Comparison of ENCODE assay signal across 20 cellular contexts in genomic region chr3:123765475-123766166, GRCh38.
DNase-seq lines count a peak whose midpoint lies in the region; ATAC-seq and TF ChIP-seq lines count a peak whose summit lies in the region.
"Had no signal": no experiment of that assay in that cellular context is flagged by ENCODE, and none has a peak within 500 bp of the region (broad histone marks: within the 10 kb centered on the region; RNA-seq: fewer than 3 reads in every experiment).

No MANE protein-coding gene starts in this region.

- no peaks in the 10 kb centered on the region for H3K27me3 ChIP-seq in ascending aorta
- H3K27me3 ChIP-seq: BE2C, upper lobe of left lung had no signal

- no peak for TF ChIP-seq CTCF in ascending aorta (IDR thresholded peaks at IDR 0.05)
- TF ChIP-seq CTCF in mucosa of descending colon (IDR thresholded peaks at IDR 0.05), result no peak
- TF ChIP-seq CTCF in endothelial cell (IDR thresholded peaks at IDR 0.05; ENCODE audit: unreplicated experiment), result no peak

- DNase-seq in ascending aorta (ENCODE audit: low spot score in 2 of 2) (no peak), mucosa of descending colon (no peak), SK-N-DZ (ENCODE audit: low spot score) (no peak), DMS153 (lab: John Stamatoyannopoulos, UW) (no peak), endothelial cell (ENCODE audit: low spot score) (no peak)
- DNase-seq: activated CD4-positive, alpha-beta T cell treated with anti-CD3 and anti-CD28 coated beads for 1 hour; activated naive CD8-positive, alpha-beta T cell treated with anti-CD3 and anti-CD28 coated beads, Interleukin-2, amount 10 ng/mL, durations not matched to agents 7 days and 5 days; BE2C; erythroblast; H7; hippocampal formation; NCI-H1048; NCI-H2171 treated with DMSO at 0.1 percent for 48 hours; SW 1271 had no signal

- H3K9me3 ChIP-seq in ascending aorta, result no peaks in the 10 kb centered on the region
- no peaks in the 10 kb centered on the region for H3K9me3 ChIP-seq in mucosa of descending colon
- H3K9me3 ChIP-seq: BE2C, upper lobe of left lung had no signal

- peak overlapping the region; percentile 91 for H3K27ac ChIP-seq in ascending aorta

- H3K4me3 ChIP-seq in ascending aorta (no peak overlapping the region), mucosa of descending colon (no peak overlapping the region)
- H3K4me3 ChIP-seq: lung, upper lobe of left lung had no signal

- no peaks in the 10 kb centered on the region for H3K9me3 Mint-ChIP-seq in endothelial cell (ENCODE audit: unreplicated experiment)
- H3K9me3 Mint-ChIP-seq: activated naive CD8-positive, alpha-beta T cell treated with anti-CD3 and anti-CD28 coated beads, Interleukin-2, amount 10 ng/mL, durations not matched to agents 7 days and 5 days; nephron had no signal

- intact Hi-C loops in ascending aorta (cut with DNase I), result loop anchor here (1.0 kb wide), 1 partner anchor 14 kb away; no protein-coding TSS in a partner anchor
- intact Hi-C loops in mucosa of descending colon (cut with DNase I, micrococcal nuclease), result no loop called here

- peaks cover 16 to 43% of the 10 kb centered on the region in 2 donors for H3K4me1 ChIP-seq in ascending aorta
- no peaks in the 10 kb centered on the region for H3K4me1 ChIP-seq in mucosa of descending colon (ENCODE audit: low read depth)
- H3K4me1 ChIP-seq: BE2C had no signal

- H3K36me3 ChIP-seq in ascending aorta (no peaks in the 10 kb centered on the region), mucosa of descending colon (ENCODE audit: low read depth) (no peaks in the 10 kb centered on the region)
- H3K36me3 ChIP-seq: BE2C, upper lobe of left lung had no signal

- no peaks in the 10 kb centered on the region for H3K27me3 Mint-ChIP-seq in endothelial cell (ENCODE audit: unreplicated experiment)

- no peak overlapping the region for H3K4me3 Mint-ChIP-seq in endothelial cell (ENCODE audit: unreplicated experiment)
- H3K4me3 Mint-ChIP-seq: activated naive CD8-positive, alpha-beta T cell treated with anti-CD3 and anti-CD28 coated beads, Interleukin-2, amount 10 ng/mL, durations not matched to agents 7 days and 5 days; nephron had no signal

- H3K36me3 Mint-ChIP-seq in endothelial cell (ENCODE audit: low read depth, unreplicated experiment), result no peaks in the 10 kb centered on the region
- H3K36me3 Mint-ChIP-seq: activated naive CD8-positive, alpha-beta T cell treated with anti-CD3 and anti-CD28 coated beads, Interleukin-2, amount 10 ng/mL, durations not matched to agents 7 days and 5 days had no signal

- H3K27ac Mint-ChIP-seq in endothelial cell (ENCODE audit: unreplicated experiment), result no peak overlapping the region
- H3K27ac Mint-ChIP-seq: activated naive CD8-positive, alpha-beta T cell treated with anti-CD3 and anti-CD28 coated beads, Interleukin-2, amount 10 ng/mL, durations not matched to agents 7 days and 5 days; nephron had no signal

- H3K4me1 Mint-ChIP-seq in endothelial cell (ENCODE audit: unreplicated experiment), result peaks cover 9% of the 10 kb centered on the region
- H3K4me1 Mint-ChIP-seq: activated naive CD8-positive, alpha-beta T cell treated with anti-CD3 and anti-CD28 coated beads, Interleukin-2, amount 10 ng/mL, durations not matched to agents 7 days and 5 days had no signal

- ATAC-seq in GM18870 (IDR thresholded peaks at IDR 0.05; ENCODE audit: unreplicated experiment) (peak; percentile 76), HG03460 (IDR thresholded peaks at IDR 0.05; ENCODE audit: unreplicated experiment) (peak; percentile 54), mucosa of descending colon (peak; percentile 76), HG02884 (IDR thresholded peaks at IDR 0.05; ENCODE audit: unreplicated experiment) (no peak)
